Comparison of ENCODE assay signal across 20 cellular contexts in the genomic region with DNA sequence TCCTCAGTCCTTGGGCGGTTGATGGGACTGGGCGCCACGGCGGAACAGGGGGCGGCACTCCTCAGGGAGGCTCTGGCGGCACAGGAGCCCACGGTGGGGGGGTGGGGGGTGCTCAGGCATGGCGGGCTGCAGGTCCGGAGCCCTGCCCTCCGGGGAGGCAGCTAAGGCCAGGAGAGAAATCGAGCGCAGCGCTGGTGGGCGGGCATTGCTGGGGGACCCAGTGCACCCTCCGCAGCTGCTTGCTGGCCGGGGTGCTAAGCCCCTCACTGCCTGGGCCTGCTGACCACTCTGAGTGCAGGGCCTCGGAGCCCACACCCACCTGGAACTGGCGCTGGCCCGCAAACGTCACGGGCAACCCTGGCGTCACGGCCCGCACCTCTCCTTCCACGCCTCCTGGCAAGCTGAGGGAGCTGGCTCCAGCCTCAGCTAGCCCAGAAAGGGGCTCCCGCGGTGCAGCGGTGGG.
"Had no signal": no experiment of that assay in that cellular context is flagged by ENCODE, and none has a peak within 500 bp of the region (broad histone marks: within the 10 kb centered on the region; RNA-seq: fewer than 3 reads in every experiment).

No MANE protein-coding gene starts in this region.

- H3K4me3 ChIP-seq: left ventricle myocardium inferior, psoas muscle, skin epidermis, suprapubic skin, thoracic aorta, tibial artery, vagina had no signal

- ATAC-seq: naive thymus-derived CD8-positive, alpha-beta T cell; psoas muscle; sciatic nerve had no signal

- H3K4me1 ChIP-seq: left ventricle myocardium inferior, parathyroid adenoma, psoas muscle, suprapubic skin, tibial artery, vagina had no signal

- H3K9me3 ChIP-seq: left ventricle myocardium inferior, neutrophil, psoas muscle, suprapubic skin, thoracic aorta, tibial artery, vagina had no signal

- H2AFZ ChIP-seq: parathyroid adenoma had no signal

- H3K9ac ChIP-seq: parathyroid adenoma had no signal

- H3K36me3 ChIP-seq: left ventricle myocardium inferior, neutrophil, suprapubic skin, thoracic aorta, tibial artery, vagina had no signal

- H3K27me3 ChIP-seq: neutrophil, suprapubic skin, tibial artery, vagina had no signal

- DNase-seq: head of caudate nucleus; hippocampal formation; left ventricle myocardium inferior; naive thymus-derived CD8-positive, alpha-beta T cell; occipital lobe; psoas muscle; stimulated activated CD4-positive, alpha-beta T cell treated with anti-CD3 and anti-CD28 coated beads, Interleukin-12 subunit alpha, Interleukin-12 subunit beta, amount 100 ng/mL, for 4 hours; stimulated activated CD4-positive, alpha-beta T cell treated with anti-CD3 and anti-CD28 coated beads, Interleukin-15, amount 100 ng/mL, for 24 hours; stimulated activated CD4-positive, alpha-beta T cell treated with anti-CD3 and anti-CD28 coated beads, Interleukin-2, amount 100 ng/mL, for 24 hours; stimulated activated CD4-positive, alpha-beta T cell treated with anti-CD3 and anti-CD28 coated beads, Interleukin-4, amount 100 ng/mL, for 1 hour; stimulated activated naive CD4-positive, alpha-beta T cell; tibial artery had no signal

- H3K27ac ChIP-seq: left ventricle myocardium inferior, neutrophil, parathyroid adenoma, psoas muscle, skin epidermis, suprapubic skin, thoracic aorta, tibial artery, vagina had no signal

- H3K79me2 ChIP-seq: parathyroid adenoma had no signal

- FAIRE-seq: keratinocyte had no signal
